In genomic region chr2:173373286-173373685, GRCh38 we compare ENCODE assay signal across 28 cellular contexts.
"Had no signal": no experiment of that assay in that cellular context is flagged by ENCODE, and none has a peak within 500 bp of the region (broad histone marks: within the 10 kb centered on the region; RNA-seq: fewer than 3 reads in every experiment).

No MANE protein-coding gene starts in this region.

- H3K27me3 Mint-ChIP-seq: activated CD4-positive, alpha-beta T cell treated with anti-CD3 and anti-CD28 coated beads, Interleukin-2, amount 10 ng/mL, durations not matched to agents 24 days and 14 days; activated T-cell treated with anti-CD3 and anti-CD28 coated beads, Interleukin-2, amount 50 U/mL, for 24 hours; brain had no signal

- H3K4me1 ChIP-seq: SJCRH30 had no signal

- H3K4me3 ChIP-seq: SJCRH30, SK-N-MC had no signal

- H3K9me3 ChIP-seq: SJCRH30 had no signal

- ATAC-seq: activated CD8-positive, alpha-beta T cell treated with anti-CD3 and anti-CD28 coated beads, Interleukin-2, amount 10 ng/mL, durations not matched to agents 7 days and 5 days; activated naive CD4-positive, alpha-beta T cell treated with anti-CD3 and anti-CD28 coated beads, Interleukin-2, amount 50 U/mL, for 72 hours; Panc1 had no signal

- H3K27ac Mint-ChIP-seq: activated CD8-positive, alpha-beta T cell treated with anti-CD3 and anti-CD28 coated beads, Interleukin-2, amount 10 ng/mL, durations not matched to agents 7 days and 5 days; activated naive CD4-positive, alpha-beta T cell treated with anti-CD3 and anti-CD28 coated beads for 36 hours; activated naive CD4-positive, alpha-beta T cell treated with anti-CD3 and anti-CD28 coated beads, Interleukin-2, amount 50 U/mL, for 72 hours; activated T-cell treated with anti-CD3 and anti-CD28 coated beads, Interleukin-2, amount 50 U/mL, for 24 hours; activated T-helper 2 cell treated with anti-CD3 and anti-CD28 coated beads, Interferon-gamma antibody, Interleukin-2, Interleukin-4, amounts not matched to agents 10 μg/mL and 5 μg/mL and 100 μg/mL, durations not matched to agents 14 hours and 24 hours and 36 hours had no signal

- H3K27me3 ChIP-seq: SJCRH30 had no signal

- H3K27ac ChIP-seq: SJCRH30, SK-N-MC, WERI-Rb-1 had no signal

- H3K4me1 Mint-ChIP-seq: brain had no signal

- H3K9me3 Mint-ChIP-seq: activated CD4-positive, alpha-beta T cell treated with anti-CD3 and anti-CD28 coated beads, Interleukin-2, amount 10 ng/mL, durations not matched to agents 24 days and 14 days; activated naive CD4-positive, alpha-beta T cell treated with anti-CD3 and anti-CD28 coated beads for 36 hours; activated naive CD4-positive, alpha-beta T cell treated with anti-CD3 and anti-CD28 coated beads, Interleukin-2, amount 50 U/mL, for 72 hours; activated T-cell treated with anti-CD3 and anti-CD28 coated beads, Interleukin-2, amount 50 U/mL, for 24 hours; activated T-helper 2 cell treated with anti-CD3 and anti-CD28 coated beads, Interferon-gamma antibody, Interleukin-2, Interleukin-4, amounts not matched to agents 10 μg/mL and 5 μg/mL and 100 μg/mL, durations not matched to agents 14 hours and 24 hours and 36 hours had no signal

- H3K4me3 Mint-ChIP-seq: activated CD4-positive, alpha-beta T cell treated with anti-CD3 and anti-CD28 coated beads, Interleukin-2, amount 10 ng/mL, durations not matched to agents 24 days and 14 days; activated CD8-positive, alpha-beta T cell treated with anti-CD3 and anti-CD28 coated beads, Interleukin-2, amount 10 ng/mL, durations not matched to agents 7 days and 5 days; activated naive CD4-positive, alpha-beta T cell treated with anti-CD3 and anti-CD28 coated beads for 36 hours; activated T-cell treated with anti-CD3 and anti-CD28 coated beads, Interleukin-2, amount 50 U/mL, for 24 hours; brain had no signal

- DNase-seq: activated CD4-positive, alpha-beta T cell treated with anti-CD3 and anti-CD28 coated beads for 1 hour; activated CD4-positive, alpha-beta T cell treated with anti-CD3 and anti-CD28 coated beads, Interleukin-2, amount 10 ng/mL, durations not matched to agents 24 days and 14 days; activated CD4-positive, alpha-beta T cell treated with anti-CD3 and anti-CD28 coated beads, Interleukin-2, amount 50 U/mL, for 4 hours; activated CD4-positive, CD25-positive, alpha-beta regulatory T cell; activated CD8-positive, alpha-beta T cell treated with anti-CD3 and anti-CD28 coated beads, Interleukin-2, amount 10 ng/mL, durations not matched to agents 7 days and 5 days; activated gamma-delta T cell; activated naive CD4-positive, alpha-beta T cell treated with anti-CD3 and anti-CD28 coated beads for 36 hours; activated T-cell treated with anti-CD3 and anti-CD28 coated beads, Interleukin-2, amount 50 U/mL, for 24 hours; anterior cingulate cortex; caudate nucleus; cerebellar nuclear complex; NCI-H1105; NCI-H1417 treated with DMSO at 0.1 percent for 48 hours; NCI-H187 treated with DMSO at 0.1 percent for 48 hours; NCI-H2081; NCI-H2171 treated with DMSO at 0.1 percent for 48 hours; NCI-H2227 treated with DMSO at 0.1 percent for 48 hours; NCI-H446; NCI-H510A treated with DMSO at 0.1 percent for 48 hours; SHP77; SJCRH30; T1000; WERI-Rb-1 had no signal
